In genomic region chr1:194387531-194387930, GRCh38 we compare ENCODE assay signal across 1 cellular context.
TF ChIP-seq lines count a peak whose summit lies in the region.

No MANE protein-coding gene starts in this region.

TF ChIP-seq in HepG2, 621 proteins besides CTCF, POLR2A, EP300 and RAD21 (continued from another document):
- TF ChIP-seq MLXIP (CRISPR knock-in tag; IDR thresholded peaks at IDR 0.05; ENCODE audit: borderline replicate concordance) (no peak), ATF7 (IDR thresholded peaks at IDR 0.05) (peak; percentile 65), ATF7 (CRISPR knock-in tag; IDR thresholded peaks at IDR 0.05) (no peak), ZNF7 (CRISPR knock-in tag; IDR thresholded peaks at IDR 0.05) (no peak), KLF13 (CRISPR knock-in tag; IDR thresholded peaks at IDR 0.05) (no peak), HMGXB4 (CRISPR knock-in tag; IDR thresholded peaks at IDR 0.05; ENCODE audit: borderline replicate concordance in 1 of 2, low read depth in 1 of 2) (no peak), CREB1 (IDR thresholded peaks at IDR 0.05) (no peak), CREB1 (CRISPR knock-in tag; IDR thresholded peaks at IDR 0.05) (no peak)
